In genomic region chr13:89920461-89920860, GRCh38 we compare ENCODE assay signal across 7 cellular contexts.
"Had no signal": no experiment of that assay in that cellular context is flagged by ENCODE, and none has a peak within 500 bp of the region (broad histone marks: within the 10 kb centered on the region; RNA-seq: fewer than 3 reads in every experiment).

No MANE protein-coding gene starts in this region.

- H3K4me2 ChIP-seq: GM23338 had no signal

- H3K9me3 Mint-ChIP-seq: GM23338, H9 had no signal

- ATAC-seq: GM23338 had no signal

- FAIRE-seq: H1, HTR-8/SVneo had no signal

- H3K4me3 Mint-ChIP-seq: GM23338, H9 had no signal

- DNase-seq: H9, HCEC 1CT, IMR-90, KBM-7 had no signal

- H3K4me3 ChIP-seq: GM23338 had no signal
